Comparison of ENCODE assay signal across 8 cellular contexts in genomic region chr19:1067341-1068103, GRCh38. TPM values are rescaled to one million over a fixed set of nuclear protein-coding genes. Genes with fewer than 3 reads are reported as not detected.
DNase-seq lines count a peak whose midpoint lies in the region; ATAC-seq and TF ChIP-seq lines count a peak whose summit lies in the region.

No MANE protein-coding gene starts in this region.

- no peaks in the 10 kb centered on the region for H3K27me3 Mint-ChIP-seq in activated T-cell treated with anti-CD3 and anti-CD28 coated beads, Interleukin-2, amount 50 U/mL, for 72 hours (ENCODE audit: low read depth)
- H3K27me3 Mint-ChIP-seq in immature natural killer cell (ENCODE audit: low read depth in 3 of 3) (peaks cover 12 to 26% (median 13%) of the 10 kb centered on the region in 3 donors), type B pancreatic cell (peaks cover 54% of the 10 kb centered on the region)

- H3K9me3 Mint-ChIP-seq in activated T-cell treated with anti-CD3 and anti-CD28 coated beads, Interleukin-2, amount 50 U/mL, for 72 hours, result no peaks in the 10 kb centered on the region
- H3K9me3 Mint-ChIP-seq in immature natural killer cell (no peaks in the 10 kb centered on the region), type B pancreatic cell (no peaks in the 10 kb centered on the region)

- peaks cover 13 to 21% of the 10 kb centered on the region in 2 donors for H3K36me3 Mint-ChIP-seq in activated T-cell treated with anti-CD3 and anti-CD28 coated beads, Interleukin-2, amount 50 U/mL, for 72 hours (ENCODE audit: insufficient read depth in 2 of 2)
- H3K36me3 Mint-ChIP-seq in immature natural killer cell (peaks cover 7 to 16% (median 12%) of the 10 kb centered on the region in 3 donors), type B pancreatic cell (no peaks in the 10 kb centered on the region)

- peak overlapping the region; percentile 50 for H3K27ac Mint-ChIP-seq in activated T-cell treated with anti-CD3 and anti-CD28 coated beads, Interleukin-2, amount 50 U/mL, for 72 hours
- peak overlapping the region; percentile 95 to 98 (median 96) for H3K27ac Mint-ChIP-seq in immature natural killer cell
- no peak overlapping the region for H3K27ac Mint-ChIP-seq in type B pancreatic cell

- no peak for TF ChIP-seq CTCF in type B pancreatic cell (conservative IDR thresholded peaks at IDR 0.05)

- ATAC-seq in HG03159 (IDR thresholded peaks at IDR 0.05; ENCODE audit: unreplicated experiment), result peak; percentile 14
- peak; percentile 52 to 61 for ATAC-seq in activated T-cell treated with anti-CD3 and anti-CD28 coated beads, Interleukin-2, amount 50 U/mL, for 72 hours (replicated peaks in 1 of 2)
- no peak for ATAC-seq in GM19397 (IDR thresholded peaks at IDR 0.05; ENCODE audit: unreplicated experiment)

- H3K4me1 Mint-ChIP-seq in activated T-cell treated with anti-CD3 and anti-CD28 coated beads, Interleukin-2, amount 50 U/mL, for 72 hours (ENCODE audit: low read depth), result peaks cover 49% of the 10 kb centered on the region
- peaks cover 40 to 44% of the 10 kb centered on the region in 2 donors for H3K4me1 Mint-ChIP-seq in immature natural killer cell
- peaks cover 5% of the 10 kb centered on the region for H3K4me1 Mint-ChIP-seq in type B pancreatic cell (ENCODE audit: unreplicated experiment)

- peak; percentile 78 to 80 for DNase-seq in activated T-cell treated with anti-CD3 and anti-CD28 coated beads, Interleukin-2, amount 50 U/mL, for 72 hours
- peak in 1 of 3 donors; percentile 84 for DNase-seq in immature natural killer cell
- DNase-seq in type B pancreatic cell (ENCODE audit: extremely low spot score, unreplicated experiment), result no peak
- no peak for DNase-seq in H4 (ENCODE audit: low spot score)
- no peak for DNase-seq in GOT3 (lab: John Stamatoyannopoulos, UW)

- peak overlapping the region; percentile 90 for H3K4me3 ChIP-seq in GM08714 (ENCODE audit: low read length)

- H3K4me3 Mint-ChIP-seq in activated T-cell treated with anti-CD3 and anti-CD28 coated beads, Interleukin-2, amount 50 U/mL, for 72 hours, result peak overlapping the region; percentile 93 to 97
- H3K4me3 Mint-ChIP-seq in immature natural killer cell, result peak overlapping the region; percentile 90 to 98 (median 95)
- peak overlapping the region; percentile 59 for H3K4me3 Mint-ChIP-seq in type B pancreatic cell

RNA-seq across cellular contexts. Expression of gene ARHGAP45, which starts 0.6 kb away (rescaled TPM):
- total RNA-seq in activated T-cell treated with anti-CD3 and anti-CD28 coated beads, Interleukin-2, amount 50 U/mL, for 72 hours, result 100 to 1,000 TPM; 235 to 236 TPM
- polyA plus RNA-seq in immature natural killer cell, result 100 to 1,000 TPM; 164 to 417 (median 169) TPM
- total RNA-seq in type B pancreatic cell (ENCODE audit: low replicate concordance), result 2.6 and 4.5 TPM in 2 replicates
- total RNA-seq in H4 (2014; rRNA removed; shearing (Covaris generic)), result 2.4 and 3.2 TPM in 2 replicates

RNA-seq across cellular contexts. Expression of gene ABCA7, which starts 27.6 kb away (rescaled TPM):
- total RNA-seq in activated T-cell treated with anti-CD3 and anti-CD28 coated beads, Interleukin-2, amount 50 U/mL, for 72 hours, result 10 to 100 TPM; 34.3 to 37.1 TPM
- polyA plus RNA-seq in immature natural killer cell, result 10 to 100 TPM in 1 of 3 donors, 1 to 10 TPM in 2; 4.5 to 13.3 (median 5.2) TPM
- 23.9 and 26.1 TPM in 2 replicates for total RNA-seq in type B pancreatic cell (ENCODE audit: low replicate concordance)
- total RNA-seq in H4 (2014; rRNA removed; shearing (Covaris generic)), result 2.9 and 3.6 TPM in 2 replicates

RNA-seq across cellular contexts. Expression of gene POLR2E, which starts 27.7 kb away (rescaled TPM):
- 100 to 1,000 TPM; 176 to 179 TPM for total RNA-seq in activated T-cell treated with anti-CD3 and anti-CD28 coated beads, Interleukin-2, amount 50 U/mL, for 72 hours
- 100 to 1,000 TPM; 182 to 288 (median 237) TPM for polyA plus RNA-seq in immature natural killer cell
- total RNA-seq in type B pancreatic cell (ENCODE audit: low replicate concordance), result 171 and 181 TPM in 2 replicates
- 237 and 244 TPM in 2 replicates for total RNA-seq in H4 (2014; rRNA removed; shearing (Covaris generic))

RNA-seq across cellular contexts. Expression of gene GPX4, which starts 36.3 kb away (rescaled TPM):
- 100 to 1,000 TPM; 251 to 308 TPM for total RNA-seq in activated T-cell treated with anti-CD3 and anti-CD28 coated beads, Interleukin-2, amount 50 U/mL, for 72 hours
- polyA plus RNA-seq in immature natural killer cell, result 100 to 1,000 TPM; 225 to 320 (median 280) TPM
- 174 and 204 TPM in 2 replicates for total RNA-seq in type B pancreatic cell (ENCODE audit: low replicate concordance)
- total RNA-seq in H4 (2014; rRNA removed; shearing (Covaris generic)), result 470 and 493 TPM in 2 replicates

RNA-seq across cellular contexts. Expression of gene CNN2, which starts 41.1 kb away (rescaled TPM):
- 100 to 1,000 TPM in 1 of 2 donors, 10 to 100 TPM in 1; 98.9 to 124 TPM for total RNA-seq in activated T-cell treated with anti-CD3 and anti-CD28 coated beads, Interleukin-2, amount 50 U/mL, for 72 hours
- 100 to 1,000 TPM; 227 to 382 (median 255) TPM for polyA plus RNA-seq in immature natural killer cell
- total RNA-seq in type B pancreatic cell (ENCODE audit: low replicate concordance), result 276 and 279 TPM in 2 replicates
- total RNA-seq in H4 (2014; rRNA removed; shearing (Covaris generic)), result 111 and 123 TPM in 2 replicates

Comparison
In these comparisons a context has a peak if more than half of its experiments do, and no peak if none do; other contexts are left out.
1. DNase-seq: peak in activated T-cell treated with anti-CD3 and anti-CD28 coated beads, Interleukin-2, amount 50 U/mL, for 72 hours (2 of 2); none in type B pancreatic cell (single experiment), H4 (single experiment) and GOT3 (single experiment).
2. RNA of gene ARHGAP45, which starts 0.6 kb away (total RNA-seq): 235 to 236 TPM in activated T-cell treated with anti-CD3 and anti-CD28 coated beads, Interleukin-2, amount 50 U/mL, for 72 hours; 2.6 to 4.5 TPM in type B pancreatic cell and 2.4 to 3.2 TPM in H4; every median in the first group is over 10 times any median in the second.
3. Peak in every context shown above with its lines, with median percentiles within 50 percentile points of each other: H3K4me3 Mint-ChIP-seq.